Comparison of ENCODE assay signal across 10 cellular contexts in the genomic region with DNA sequence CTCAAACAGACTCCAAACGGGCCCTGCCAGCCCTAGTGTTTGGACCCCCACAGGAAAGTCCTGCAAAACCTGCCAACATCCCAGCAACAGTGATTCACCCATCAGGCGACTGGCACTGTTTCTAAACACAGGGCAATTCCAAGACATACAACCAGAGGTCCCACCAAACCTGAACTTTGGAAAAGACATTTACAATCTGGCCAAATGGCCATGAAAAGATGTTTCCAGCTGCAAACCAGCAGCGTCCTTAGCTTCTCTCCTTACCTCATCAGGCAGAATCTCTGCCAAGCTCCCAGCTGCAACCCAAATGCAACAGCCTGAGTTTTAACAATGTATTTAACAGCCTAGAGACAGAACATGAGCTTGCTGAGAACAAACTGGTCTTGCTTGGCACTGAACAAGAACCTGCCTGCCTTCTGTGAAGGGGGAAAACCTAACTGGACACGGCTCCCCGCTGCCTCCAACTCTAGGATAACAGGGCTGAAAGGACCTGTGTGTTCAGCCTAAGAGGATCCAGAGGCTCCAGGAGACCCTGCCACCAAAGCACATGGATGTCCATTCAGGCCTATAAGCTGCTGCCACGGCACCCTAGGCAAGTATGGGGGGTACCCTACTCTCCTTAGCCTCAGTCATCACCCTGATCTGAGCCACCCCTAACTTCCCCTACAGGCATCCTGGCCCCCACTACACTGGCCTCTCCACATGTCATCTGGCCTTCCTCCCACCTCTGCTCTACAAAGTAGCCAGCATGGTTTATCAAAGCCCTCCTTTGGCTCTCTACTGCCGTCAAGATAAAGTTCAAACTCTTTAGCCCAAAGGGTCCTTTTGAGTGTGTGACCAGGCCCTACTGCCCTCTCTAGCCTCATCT. TPM values are rescaled to one million over a fixed set of nuclear protein-coding genes. Genes with fewer than 3 reads are reported as not detected.
DNase-seq lines count a peak whose midpoint lies in the region; ATAC-seq and TF ChIP-seq lines count a peak whose summit lies in the region.
"Had no signal": no experiment of that assay in that cellular context is flagged by ENCODE, and none has a peak within 500 bp of the region (broad histone marks: within the 10 kb centered on the region; RNA-seq: fewer than 3 reads in every experiment).

No MANE protein-coding gene starts in this region.

- TF ChIP-seq CTCF in epithelial cell of proximal tubule (conservative IDR thresholded peaks at IDR 0.05; ENCODE audit: low read depth, low read length): peak; percentile 31

- ATAC-seq in HG03460 (IDR thresholded peaks at IDR 0.05; ENCODE audit: unreplicated experiment) (peak; percentile 6), naive B cell (ENCODE audit: low read depth in 2 of 2) (peak; percentile 16 to 26), HG02678 (IDR thresholded peaks at IDR 0.05; ENCODE audit: unreplicated experiment) (no peak)
- ATAC-seq: esophagus mucosa had no signal

- H3K4me3 Mint-ChIP-seq in naive B cell: peak overlapping the region in 2 of 8 donors; percentile 0 to 61

- DNase-seq in Ammon's horn (ENCODE audit: low spot score) (peak; percentile 63), epithelial cell of proximal tubule (ENCODE audit: low read depth) (no peak), naive B cell (no peak), islet precursor cell (no peak), SIG-M5 treated with dmso at 0.1 percent for 504 hours (lab: John Stamatoyannopoulos, UW; ENCODE audit: unreplicated experiment) (no peak), iPS-NIHi7 (ENCODE audit: extremely low spot score) (no peak)
- DNase-seq: NCI-H1417 had no signal

- no peaks in the 10 kb centered on the region for H3K36me3 Mint-ChIP-seq in naive B cell

- no peak overlapping the region for H3K4me3 ChIP-seq in epithelial cell of proximal tubule (ENCODE audit: low read depth, low read length)

- H3K27me3 Mint-ChIP-seq in naive B cell: peaks cover 19 to 28% (median 21%) of the 10 kb centered on the region in 3 donors

- peaks cover 18 to 24% (median 19%) of the 10 kb centered on the region in 3 donors for H3K4me1 Mint-ChIP-seq in naive B cell

- peak overlapping the region in 2 of 6 donors; percentile 6 to 79 for H3K27ac Mint-ChIP-seq in naive B cell

- no peaks in the 10 kb centered on the region for H3K9me3 Mint-ChIP-seq in naive B cell

RNA-seq across cellular contexts. Expression of a gene that starts 5.6 kb away (rescaled TPM):
- total RNA-seq in epithelial cell of proximal tubule: 33.6 and 92.0 TPM in 2 replicates
- polyA plus RNA-seq in naive B cell (ENCODE audit: low read depth in 6 of 6): under 1 TPM in 2 of 6 donors, not detected in 4; 0.45 to 0.73 TPM

RNA-seq across cellular contexts. Expression of a gene that starts 35.5 kb away (rescaled TPM):
- 85.7 and 129 TPM in 2 replicates for total RNA-seq in epithelial cell of proximal tubule
- not detected for polyA plus RNA-seq in naive B cell (ENCODE audit: low read depth in 6 of 6)
